ENCODE assay signal across 8 cellular contexts in genomic region chr1:145720878-145721671, GRCh38. TPM values are rescaled to one million over a fixed set of nuclear protein-coding genes. Genes with fewer than 3 reads are reported as not detected.
DNase-seq lines count a peak whose midpoint lies in the region; ATAC-seq and TF ChIP-seq lines count a peak whose summit lies in the region.

No MANE protein-coding gene starts in this region.

- peak; percentile 96 for TF ChIP-seq CTCF in OCI-LY3 (IDR thresholded peaks at IDR 0.05; ENCODE audit: low read depth, low read length)
- TF ChIP-seq CTCF in esophagus muscularis mucosa (IDR thresholded peaks at IDR 0.05): peak; percentile 88 to 97 (median 93)

- H3K27me3 ChIP-seq in OCI-LY3 (ENCODE audit: low read depth, low read length): peaks cover 9% of the 10 kb centered on the region
- H3K27me3 ChIP-seq in esophagus muscularis mucosa: no peaks in the 10 kb centered on the region

- no peak for TF ChIP-seq EP300 in esophagus muscularis mucosa (IDR thresholded peaks at IDR 0.05)

- H3K79me2 ChIP-seq in OCI-LY3 (ENCODE audit: low read length): no peaks in the 10 kb centered on the region

- ATAC-seq in HG03135 (IDR thresholded peaks at IDR 0.05; ENCODE audit: unreplicated experiment): peak; percentile 55

- H3K4me3 ChIP-seq in OCI-LY3 (ENCODE audit: low read length): peak overlapping the region; percentile 59
- peak overlapping the region; percentile 40 to 58 (median 44) for H3K4me3 ChIP-seq in esophagus muscularis mucosa

- H3K4me1 ChIP-seq in OCI-LY3 (ENCODE audit: low read length) (peaks cover 5% of the 10 kb centered on the region), esophagus muscularis mucosa (peaks cover 11 to 19% (median 16%) of the 10 kb centered on the region in 4 donors)

- intact Hi-C loops in esophagus muscularis mucosa (cut with DNase I): no loop called here

- H3K9me3 ChIP-seq in OCI-LY3 (ENCODE audit: insufficient read depth, low read length) (no peaks in the 10 kb centered on the region), esophagus muscularis mucosa (no peaks in the 10 kb centered on the region)

- 11% methylated on average over 22 of the region's 47 CpGs for WGBS in esophagus muscularis mucosa

- no peak overlapping the region for H3K9ac ChIP-seq in OCI-LY3 (ENCODE audit: low read length)

- no peaks in the 10 kb centered on the region for H4K20me1 ChIP-seq in OCI-LY3 (ENCODE audit: insufficient read depth, low read length)

- H3K36me3 ChIP-seq in OCI-LY3 (replicated peaks; ENCODE audit: low read depth, low read length) (no peaks in the 10 kb centered on the region), esophagus muscularis mucosa (no peaks in the 10 kb centered on the region)

- DNase-seq in NCI-H1436 (lab: John Stamatoyannopoulos, UW) (peak; percentile 9), NCI-H1436 treated with DMSO at 0.1 percent for 48 hours (lab: John Stamatoyannopoulos, UW) (no peak), activated T-cell treated with anti-CD3 and anti-CD28 coated beads for 48 hours (ENCODE audit: low read depth) (peak; percentile 69), esophagus muscularis mucosa (ENCODE audit: extremely low spot score) (no peak), myocyte (ENCODE audit: low read depth) (peak; percentile 73)
- peak; percentile 32 to 56 for DNase-seq in stimulated activated CD8-positive, alpha-beta memory T cell treated with anti-CD3 and anti-CD28 coated beads, Interleukin-7, amount 100 ng/mL, for 4 hours (ENCODE audit: low read depth in 2 of 2)

- peak overlapping the region; percentile 60 for H3K4me2 ChIP-seq in OCI-LY3 (ENCODE audit: low read length)

- H3K27ac ChIP-seq in OCI-LY3 (ENCODE audit: low read length): no peak overlapping the region
- peak overlapping the region; percentile 2 to 52 (median 42) for H3K27ac ChIP-seq in esophagus muscularis mucosa (replicated peaks in 1 of 4)

- H2AFZ ChIP-seq in OCI-LY3 (ENCODE audit: low read depth, low read length): peak overlapping the region; percentile 20; the same call in 1 of the 2 replicates

- TF ChIP-seq POLR2A in esophagus muscularis mucosa (IDR thresholded peaks at IDR 0.05; ENCODE audit: low read depth): no peak

RNA-seq across cellular contexts. Expression of gene CD160, which starts 1.8 kb away (rescaled TPM):
- total RNA-seq in esophagus muscularis mucosa: under 1 TPM in 1 of 4 donors, not detected in 3; 0.26 TPM
- not detected in 2 replicates for total RNA-seq in myocyte
- polyA plus RNA-seq in myocyte (2012): 0.34 TPM

RNA-seq across cellular contexts. Expression of gene PDZK1, which starts 13.9 kb away (rescaled TPM):
- under 1 TPM in 1 of 4 donors, not detected in 3; 0.75 TPM for total RNA-seq in esophagus muscularis mucosa
- 55.0 and 90.7 TPM in 2 replicates for total RNA-seq in myocyte
- polyA plus RNA-seq in myocyte (2012): 2.5 TPM

Comparison
In these comparisons a context has a peak if more than half of its experiments do, and no peak if none do; other contexts are left out.
1. DNase-seq: peak in NCI-H1436 (single experiment), activated T-cell treated with anti-CD3 and anti-CD28 coated beads for 48 hours (single experiment), myocyte (single experiment) and stimulated activated CD8-positive, alpha-beta memory T cell treated with anti-CD3 and anti-CD28 coated beads, Interleukin-7, amount 100 ng/mL, for 4 hours (2 of 2); none in NCI-H1436 treated with DMSO at 0.1 percent for 48 hours (single experiment) and esophagus muscularis mucosa (single experiment).
2. RNA of gene PDZK1, which starts 13.9 kb away (total RNA-seq): 55.0 to 90.7 TPM in myocyte; 0.75 TPM in esophagus muscularis mucosa; every median in the first group is over 10 times any median in the second.